8 cellular contexts compared by ENCODE assay signal in genomic region chr17:10059684-10060211, GRCh38.
DNase-seq lines count a peak whose midpoint lies in the region; ATAC-seq and TF ChIP-seq lines count a peak whose summit lies in the region.

No MANE protein-coding gene starts in this region.

- ATAC-seq in GM18861 (IDR thresholded peaks at IDR 0.05; ENCODE audit: unreplicated experiment), result peak; percentile 77
- peak; percentile 70 for ATAC-seq in HG02623 (IDR thresholded peaks at IDR 0.05; ENCODE audit: unreplicated experiment)

- no peak for TF ChIP-seq POLR2A in erythroblast (IDR thresholded peaks at IDR 0.05; ENCODE audit: low read length)

- peaks cover 47% of the 10 kb centered on the region for H3K4me1 Mint-ChIP-seq in nephron

- peaks cover 3% of the 10 kb centered on the region for H3K9me3 Mint-ChIP-seq in nephron

- H3K27ac Mint-ChIP-seq in nephron, result peak overlapping the region; percentile 92 to 97 (median 94)

- H3K27me3 Mint-ChIP-seq in nephron (ENCODE audit: low read depth), result peaks cover 7% of the 10 kb centered on the region

- no peaks in the 10 kb centered on the region for H3K36me3 Mint-ChIP-seq in nephron (ENCODE audit: low read depth)

- peak; percentile 67 for DNase-seq in NCI-H526 treated with DMSO at 0.1 percent for 48 hours (lab: John Stamatoyannopoulos, UW)
- DNase-seq in activated CD4-positive, CD25-positive, alpha-beta regulatory T cell (lab: John Stamatoyannopoulos, UW), result no peak
- no peak for DNase-seq in OCI-M2 (lab: John Stamatoyannopoulos, UW; ENCODE audit: unreplicated experiment)
- DNase-seq in erythroblast (lab: John Stamatoyannopoulos, UW), result no peak
- DNase-seq in NCI-H2171 (lab: John Stamatoyannopoulos, UW), result no peak

- peak overlapping the region in 1 of 3 experiments; percentile 19 for H3K4me3 Mint-ChIP-seq in nephron

- no peak for TF ChIP-seq CTCF in nephron (IDR thresholded peaks at IDR 0.05; ENCODE audit: unreplicated experiment in 3 of 3)
